ENCODE assay signal across 8 cellular contexts in genomic region chr11:95835768-95836488, GRCh38. TPM values are rescaled to one million over a fixed set of nuclear protein-coding genes. Genes with fewer than 3 reads are reported as not detected.
DNase-seq lines count a peak whose midpoint lies in the region; ATAC-seq, FAIRE-seq and TF ChIP-seq lines count a peak whose summit lies in the region.

No MANE protein-coding gene starts in this region.

- H2BK15ac ChIP-seq in H1 (ENCODE audit: low read length) = no peak overlapping the region

- no peak overlapping the region for H2AK5ac ChIP-seq in H1 (ENCODE audit: low read depth, low read length)

- intact Hi-C loops in activated CD8-positive, alpha-beta T cell treated with anti-CD3 and anti-CD28 coated beads for 36 hours (cut with micrococcal nuclease) = loop anchor here (5.0 to 10.0 kb wide), 2 partner anchors 559 to 586 kb away; partner anchors contain the start of gene JRKL

- H3K4me1 Mint-ChIP-seq in activated CD8-positive, alpha-beta T cell treated with anti-CD3 and anti-CD28 coated beads for 36 hours (ENCODE audit: low read depth) = peaks cover 6% of the 10 kb centered on the region

- peak; percentile 86 to 92 for TF ChIP-seq RAD21 in H1 (IDR thresholded peaks at IDR 0.05 in 1 of 2, conservative IDR thresholded peaks at IDR 0.05 in 1 of 2; ENCODE audit: low read depth in 2 of 2, low read length in 2 of 2)

- H3K36me3 Mint-ChIP-seq in activated CD8-positive, alpha-beta T cell treated with anti-CD3 and anti-CD28 coated beads for 36 hours (ENCODE audit: low read depth) = peaks cover 39% of the 10 kb centered on the region

- no peak overlapping the region for H4K8ac ChIP-seq in H1 (ENCODE audit: extremely low read depth, insufficient read depth, low read length)

- H4K20me1 ChIP-seq in H1 (replicated peaks in 1 of 2; ENCODE audit: control insufficient read depth in 1 of 2, insufficient read depth in 2 of 2, low read length in 2 of 2) = no peaks in the 10 kb centered on the region

- no peak overlapping the region for H3K4me3 ChIP-seq in H1 (ENCODE audit: extremely low read depth in 1 of 4, insufficient read depth in 2 of 4, low read depth in 3 of 4, low read length in 4 of 4)

- peak; percentile 85 for TF ChIP-seq CTCF in activated CD8-positive, alpha-beta T cell treated with anti-CD3 and anti-CD28 coated beads for 36 hours (IDR thresholded peaks at IDR 0.05)
- TF ChIP-seq CTCF in H1 (IDR thresholded peaks at IDR 0.05; ENCODE audit: control extremely low read depth in 1 of 3, insufficient read depth in 1 of 3, low read depth in 1 of 3, low read length in 3 of 3) = peak; percentile 6 to 85 (median 74)

- 22% methylated on average over 3 of the region's 3 CpGs; no CpG with 5 or more reads in 1 of the 2 experiments for WGBS in H1 (ENCODE audit: extremely low coverage in 1 of 2, insufficient coverage in 1 of 2, insufficient read length in 1 of 2, insufficient replicate concordance in 2 of 2, low coverage in 1 of 2, low lambda C conversion rate in 2 of 2, missing lambda C conversion rate in 1 of 2), 2 experiments

- H4K5ac ChIP-seq in H1 (ENCODE audit: insufficient read length, low read depth, low read length) = no peak overlapping the region

- no peak overlapping the region for H3K23ac ChIP-seq in H1 (ENCODE audit: insufficient read length)

- no peak overlapping the region for H4K91ac ChIP-seq in H1 (replicated peaks; ENCODE audit: insufficient read length, low read length)

- no peak overlapping the region for H3K27ac Mint-ChIP-seq in activated CD8-positive, alpha-beta T cell treated with anti-CD3 and anti-CD28 coated beads for 36 hours

- H3K56ac ChIP-seq in H1 (replicated peaks; ENCODE audit: insufficient read length, low read depth, low read length) = no peak overlapping the region

- CTCF ChIA-PET in activated CD8-positive, alpha-beta T cell treated with anti-CD3 and anti-CD28 coated beads for 36 hours (lab: Charles Lee) = interaction anchor here (0.5 to 5.1 kb wide), 25 partner anchors 8 to 629 kb away, joined by 3 to 34 read pairs (median 4); partner anchors contain the start of genes CCDC82, JRKL and MAML2
- CTCF ChIA-PET in H1 (lab: Charles Lee; ENCODE audit: partially characterized antibody) = interaction anchor here (0.6 to 8.2 kb wide), 44 partner anchors 8 to 627 kb away, joined by 3 to 47 read pairs (median 4); partner anchors contain the start of genes CCDC82, JRKL and MAML2

- no peak overlapping the region for H3K4ac ChIP-seq in H1 (replicated peaks; ENCODE audit: insufficient read length, low read depth, low read length)

- H3K4me3 Mint-ChIP-seq in activated CD8-positive, alpha-beta T cell treated with anti-CD3 and anti-CD28 coated beads for 36 hours = no peak overlapping the region

- H2BK12ac ChIP-seq in H1 (ENCODE audit: low read depth, low read length) = no peak overlapping the region

- H3K27ac ChIP-seq in H1 (ENCODE audit: low read depth, low read length) = no peak overlapping the region

- peak; percentile 96 for ATAC-seq in GM19463 (IDR thresholded peaks at IDR 0.05; ENCODE audit: unreplicated experiment)
- peak; percentile 82 for ATAC-seq in HG03558 (IDR thresholded peaks at IDR 0.05; ENCODE audit: extremely low read depth, unreplicated experiment)
- peak; percentile 93 for ATAC-seq in activated CD8-positive, alpha-beta T cell treated with anti-CD3 and anti-CD28 coated beads for 36 hours

- no peak overlapping the region for H3K14ac ChIP-seq in H1 (ENCODE audit: insufficient read length)

- H3K79me1 ChIP-seq in H1 (ENCODE audit: low read depth, low read length) = no peaks in the 10 kb centered on the region

- TF ChIP-seq EP300 in H1 (IDR thresholded peaks at IDR 0.05; ENCODE audit: borderline replicate concordance in 1 of 2, low read depth in 2 of 2, low read length in 2 of 2) = no peak

- no peak overlapping the region for H3K9ac ChIP-seq in H1 (replicated peaks in 1 of 4; ENCODE audit: extremely low read depth in 1 of 4, low read depth in 3 of 4, low read length in 3 of 4)

- H3K4me1 ChIP-seq in H1 (replicated peaks in 1 of 4; ENCODE audit: control insufficient read depth in 3 of 4, insufficient read depth in 4 of 4, low read length in 3 of 4) = no peaks in the 10 kb centered on the region

- H2AFZ ChIP-seq in H1 (ENCODE audit: low read length) = no peak overlapping the region

- H3K23me2 ChIP-seq in H1 (ENCODE audit: low read depth, low read length) = no peaks in the 10 kb centered on the region

- no peak overlapping the region for H2BK120ac ChIP-seq in H1 (replicated peaks; ENCODE audit: low read depth, low read length)

- H3K27me3 ChIP-seq in H1 (replicated peaks in 1 of 4; ENCODE audit: control insufficient read depth in 3 of 4, extremely low read depth in 1 of 4, insufficient read depth in 3 of 4, low read length in 3 of 4) = no peaks in the 10 kb centered on the region

- no peak overlapping the region for H2BK20ac ChIP-seq in H1 (ENCODE audit: low read length)

- no peaks in the 10 kb centered on the region for H3K79me2 ChIP-seq in H1 (ENCODE audit: control insufficient read depth in 1 of 2, insufficient read depth in 2 of 2, low read length in 2 of 2)

- POLR2A ChIA-PET in activated CD8-positive, alpha-beta T cell treated with anti-CD3 and anti-CD28 coated beads for 36 hours (lab: Charles Lee) = no interaction called here
- POLR2A ChIA-PET in H1 (lab: Charles Lee; ENCODE audit: partially characterized antibody) = interaction anchor here (1.3 to 1.7 kb wide), 3 partner anchors 17 to 589 kb away, joined by 3 to 8 read pairs (median 3); no protein-coding TSS in a partner anchor

- peaks cover 5 to 64% (median 43%) of the 10 kb centered on the region in 4 experiments; a peak in 7 of 8 replicates for H3K36me3 ChIP-seq in H1 (ENCODE audit: control insufficient read depth in 2 of 4, insufficient read depth in 4 of 4, low read length in 3 of 4)

- peak; percentile 93 for FAIRE-seq in H1 (lab: Jason Lieb, UNC)

- no peaks in the 10 kb centered on the region for H3K27me3 Mint-ChIP-seq in activated CD8-positive, alpha-beta T cell treated with anti-CD3 and anti-CD28 coated beads for 36 hours

- H3K9me3 ChIP-seq in H1 (ENCODE audit: insufficient read depth in 2 of 2, low read depth in 1 of 2, low read length in 1 of 2) = no peaks in the 10 kb centered on the region

- DNase-seq in COLO829 (ENCODE audit: low spot score) (peak; percentile 84), NCI-H748 (lab: John Stamatoyannopoulos, UW; ENCODE audit: unreplicated experiment) (peak; percentile 53), H1 (ENCODE audit: low read depth in 1 of 2, low spot score in 2 of 2) (peak; percentile 5 to 55), middle frontal gyrus (ENCODE audit: extremely low spot score, low spot score) (peak; percentile 31)
- DNase-seq in activated CD8-positive, alpha-beta T cell treated with anti-CD3 and anti-CD28 coated beads for 36 hours = peak; percentile 60
- peak; percentile 16 to 19 for DNase-seq in stimulated activated CD8-positive, alpha-beta memory T cell treated with anti-CD3 and anti-CD28 coated beads, Interleukin-7, amount 100 ng/mL, for 1 hour (ENCODE audit: low read depth in 2 of 2)

- no peak overlapping the region for H2BK5ac ChIP-seq in H1 (ENCODE audit: low read depth, low read length)

- H3K18ac ChIP-seq in H1 (ENCODE audit: extremely low read depth, low read length) = no peak overlapping the region

- H3K9me3 Mint-ChIP-seq in activated CD8-positive, alpha-beta T cell treated with anti-CD3 and anti-CD28 coated beads for 36 hours = no peaks in the 10 kb centered on the region

- no peak for TF ChIP-seq POLR2A in H1 (IDR thresholded peaks at IDR 0.05; ENCODE audit: control extremely low read depth in 1 of 2, low read depth in 2 of 2, low read length in 2 of 2)

- H3K4me2 ChIP-seq in H1 (ENCODE audit: insufficient read depth in 1 of 2, low read depth in 2 of 2, low read length in 2 of 2) = no peak overlapping the region

TF ChIP-seq in H1, 55 proteins besides CTCF, POLR2A, EP300 and RAD21:
- TF ChIP-seq HDAC2 (IDR thresholded peaks at IDR 0.05; ENCODE audit: borderline replicate concordance in 1 of 2, low read depth in 2 of 2, low read length in 2 of 2) (0 out of 4 replicates have a peak, but pooled peaks of 1 of the 2 experiments have one; percentile 20), SIRT6 (IDR thresholded peaks at IDR 0.05; ENCODE audit: low read length) (no peak)
TF ChIP-seq in H1: peak in this region for 1.

RNA-seq across cellular contexts. Expression of gene CEP57, which starts 45.6 kb away (rescaled TPM):
- 100 to 1,000 TPM; 123 to 124 TPM for total RNA-seq in activated CD8-positive, alpha-beta T cell treated with anti-CD3 and anti-CD28 coated beads for 36 hours
- total RNA-seq in H1 (2021; fragmentation: NEBNext Ultra II Directional; extraction: Animal tissue kit (Norgen Biotek cat#: 25700)) = 71.2 and 72.7 TPM in 2 replicates
- 26.3 and 30.4 TPM in 2 replicates for polyA plus RNA-seq in H1 (2011; rRNA removed)
- 32.0 TPM for polyA plus RNA-seq in H1 (2011; cell fraction: cytosol; rRNA removed)
- 36.0 TPM for polyA plus RNA-seq in H1 (2011; cell fraction: nucleus; rRNA removed)
- 37.8 to 70.7 TPM (median 46.3 TPM) in 4 replicates for polyA plus RNA-seq in H1 (2012, experiment 1 of 2)
- 2.9 TPM for polyA plus RNA-seq in H1 (2012, experiment 2 of 2)
- 61.8 TPM for polyA plus RNA-seq in H1 (2013, experiment 1 of 2)
- 54.2 TPM for polyA plus RNA-seq in H1 (2013, experiment 2 of 2)
- 41.3 and 60.9 TPM in 2 replicates for polyA minus RNA-seq in H1 (2011; rRNA and poly(A)+ RNA removed)
- polyA minus RNA-seq in H1 (2011; cell fraction: cytosol; rRNA and poly(A)+ RNA removed) = 34.8 TPM
- 104 TPM for polyA minus RNA-seq in H1 (2011; cell fraction: nucleus; rRNA and poly(A)+ RNA removed)

RNA-seq across cellular contexts. Expression of gene FAM76B, which starts 46.3 kb away (rescaled TPM):
- 10 to 100 TPM; 45.3 to 46.0 TPM for total RNA-seq in activated CD8-positive, alpha-beta T cell treated with anti-CD3 and anti-CD28 coated beads for 36 hours
- total RNA-seq in H1 (2021; fragmentation: NEBNext Ultra II Directional; extraction: Animal tissue kit (Norgen Biotek cat#: 25700)) = 22.3 and 25.2 TPM in 2 replicates
- 7.3 and 11.0 TPM in 2 replicates for polyA plus RNA-seq in H1 (2011; rRNA removed)
- polyA plus RNA-seq in H1 (2011; cell fraction: cytosol; rRNA removed) = 17.1 TPM
- polyA plus RNA-seq in H1 (2011; cell fraction: nucleus; rRNA removed) = 15.4 TPM
- 13.0 to 23.0 TPM (median 16.7 TPM) in 4 replicates for polyA plus RNA-seq in H1 (2012, experiment 1 of 2)
- polyA plus RNA-seq in H1 (2012, experiment 2 of 2) = 2.1 TPM
- polyA plus RNA-seq in H1 (2013, experiment 1 of 2) = 29.6 TPM
- polyA plus RNA-seq in H1 (2013, experiment 2 of 2) = 22.6 TPM
- 19.2 and 19.4 TPM in 2 replicates for polyA minus RNA-seq in H1 (2011; rRNA and poly(A)+ RNA removed)
- polyA minus RNA-seq in H1 (2011; cell fraction: cytosol; rRNA and poly(A)+ RNA removed) = 19.8 TPM
- 48.5 TPM for polyA minus RNA-seq in H1 (2011; cell fraction: nucleus; rRNA and poly(A)+ RNA removed)

Comparison
In these comparisons a context has a peak if more than half of its experiments do, and no peak if none do; other contexts are left out.
1. DNase-seq: peak in every context shown above with its lines; median percentile 84 in COLO829; 60 in activated CD8-positive, alpha-beta T cell treated with anti-CD3 and anti-CD28 coated beads for 36 hours; 53 in NCI-H748; 31 in middle frontal gyrus; 30 in H1; 18 in stimulated activated CD8-positive, alpha-beta memory T cell treated with anti-CD3 and anti-CD28 coated beads, Interleukin-7, amount 100 ng/mL, for 1 hour.